In the genomic region with DNA sequence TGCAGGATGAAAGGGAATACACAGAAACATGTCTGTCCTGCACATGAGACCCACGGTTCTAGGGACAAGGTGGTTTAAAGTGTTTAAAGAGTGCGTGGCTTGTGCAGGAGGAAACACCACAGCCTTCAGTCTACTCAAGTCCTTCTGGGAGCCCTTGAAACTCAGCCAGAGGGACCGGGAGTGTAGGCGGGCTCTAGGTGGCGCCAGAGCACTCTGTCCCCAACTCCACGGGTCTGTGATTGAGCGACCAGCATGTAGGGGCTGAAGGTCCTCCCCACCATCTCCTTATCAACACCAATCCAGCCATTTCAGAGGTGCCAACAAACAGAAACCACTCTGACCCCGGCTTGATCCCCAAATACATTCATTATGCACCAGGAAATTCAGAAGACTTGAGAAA, we compare ENCODE assay signal across 9 cellular contexts.
A peak's percentile ranks its signal among the peaks of the same experiment; 100 is the strongest.
DNase-seq lines count a peak whose midpoint lies in the region; ATAC-seq and TF ChIP-seq lines count a peak whose summit lies in the region.
"Had no signal": no experiment of that assay in that cellular context is flagged by ENCODE, and none has a peak within 500 bp of the region (broad histone marks: within the 10 kb centered on the region; RNA-seq: fewer than 3 reads in every experiment).

No MANE protein-coding gene starts in this region.

- no peaks in the 10 kb centered on the region for H3K36me3 Mint-ChIP-seq in natural killer cell treated with Interleukin-12 subunit alpha and Interleukin-12 subunit beta and Interleukin-15 and Interleukin-18, amount 100 ng/mL, for 72 hours

- H3K36me3 ChIP-seq in thyroid gland = no peaks in the 10 kb centered on the region

- no peak overlapping the region for H3K27ac Mint-ChIP-seq in natural killer cell treated with Interleukin-12 subunit alpha and Interleukin-12 subunit beta and Interleukin-15 and Interleukin-18, amount 100 ng/mL, for 72 hours
- H3K27ac Mint-ChIP-seq: dendritic cell treated with granulocyte-macrophage colony-stimulating factor and Interleukin-4, amounts not matched to agents 40 ng/mL and 50 ng/mL, for 4 days had no signal

- no peak overlapping the region for H3K4me3 Mint-ChIP-seq in natural killer cell treated with Interleukin-12 subunit alpha and Interleukin-12 subunit beta and Interleukin-15 and Interleukin-18, amount 100 ng/mL, for 72 hours
- H3K4me3 Mint-ChIP-seq: dendritic cell treated with granulocyte-macrophage colony-stimulating factor and Interleukin-4, amounts not matched to agents 40 ng/mL and 50 ng/mL, for 4 days had no signal

- intact Hi-C loops in thyroid gland (cut with DNase I) = no loop called here

- H3K4me1 Mint-ChIP-seq in natural killer cell treated with Interleukin-12 subunit alpha and Interleukin-12 subunit beta and Interleukin-15 and Interleukin-18, amount 100 ng/mL, for 72 hours (ENCODE audit: low read depth in 2 of 2) = no peaks in the 10 kb centered on the region

- no peaks in the 10 kb centered on the region for H3K9me3 Mint-ChIP-seq in natural killer cell treated with Interleukin-12 subunit alpha and Interleukin-12 subunit beta and Interleukin-15 and Interleukin-18, amount 100 ng/mL, for 72 hours
- H3K9me3 Mint-ChIP-seq: dendritic cell treated with granulocyte-macrophage colony-stimulating factor and Interleukin-4, amounts not matched to agents 40 ng/mL and 50 ng/mL, for 4 days had no signal

- ATAC-seq in HG02870 (IDR thresholded peaks at IDR 0.05; ENCODE audit: unreplicated experiment) = peak; percentile 90
- ATAC-seq in esophagus mucosa = peak; percentile 72
- ATAC-seq in natural killer cell treated with Interleukin-12 subunit alpha and Interleukin-12 subunit beta and Interleukin-15 and Interleukin-18, amount 100 ng/mL, for 72 hours = peak; percentile 74 to 79

- H3K9me3 ChIP-seq in thyroid gland = no peaks in the 10 kb centered on the region

- H3K27me3 Mint-ChIP-seq in natural killer cell treated with Interleukin-12 subunit alpha and Interleukin-12 subunit beta and Interleukin-15 and Interleukin-18, amount 100 ng/mL, for 72 hours = peaks cover 0 to 14% of the 10 kb centered on the region in 2 donors

- TF ChIP-seq CTCF in GM12865 (IDR thresholded peaks at IDR 0.05; ENCODE audit: insufficient read depth, low read depth, low read length, missing control alignments) (peak; percentile 70), thyroid gland (IDR thresholded peaks at IDR 0.05) (peak in 3 of 6 experiments; percentile 19 to 54 (median 29))

- TF ChIP-seq POLR2A in thyroid gland (IDR thresholded peaks at IDR 0.05) = no peak

- no peak overlapping the region for H3K27ac ChIP-seq in thyroid gland

- H3K4me3 ChIP-seq in GM12865 (ENCODE audit: low read depth, low read length) (no peak overlapping the region), thyroid gland (replicated peaks in 1 of 3) (no peak overlapping the region)

- no peaks in the 10 kb centered on the region for H3K4me1 ChIP-seq in thyroid gland

- 29 to 40% methylated on average over 4 to 8 of the region's 8 CpGs for WGBS in thyroid gland, 2 donors

- H3K27me3 ChIP-seq in thyroid gland = no peaks in the 10 kb centered on the region

- DNase-seq in GM12865 (ENCODE audit: low read depth) = peak; percentile 59
- DNase-seq in NCI-H69 (lab: John Stamatoyannopoulos, UW) = peak; percentile 70
- peak; percentile 71 for DNase-seq in activated CD8-positive, alpha-beta memory T cell treated with anti-CD3 and anti-CD28 coated beads for 24 hours
- DNase-seq in natural killer cell treated with Interleukin-12 subunit alpha and Interleukin-12 subunit beta and Interleukin-15 and Interleukin-18, amount 100 ng/mL, for 72 hours (ENCODE audit: low spot score) = no peak
- DNase-seq in thyroid gland = peak; percentile 51 to 59
- DNase-seq in cerebellar nuclear complex (lab: John Stamatoyannopoulos, UW) = no peak

Comparison
In these comparisons a context has a peak if more than half of its experiments do, and no peak if none do; other contexts are left out.
1. DNase-seq: peak in GM12865 (single experiment), NCI-H69 (single experiment), activated CD8-positive, alpha-beta memory T cell treated with anti-CD3 and anti-CD28 coated beads for 24 hours (single experiment) and thyroid gland (2 of 2); none in natural killer cell treated with Interleukin-12 subunit alpha and Interleukin-12 subunit beta and Interleukin-15 and Interleukin-18, amount 100 ng/mL, for 72 hours (single experiment) and cerebellar nuclear complex (0 of 2).
2. Peak in every context shown above with its lines, with median percentiles within 50 percentile points of each other: ATAC-seq.